In the genomic region with DNA sequence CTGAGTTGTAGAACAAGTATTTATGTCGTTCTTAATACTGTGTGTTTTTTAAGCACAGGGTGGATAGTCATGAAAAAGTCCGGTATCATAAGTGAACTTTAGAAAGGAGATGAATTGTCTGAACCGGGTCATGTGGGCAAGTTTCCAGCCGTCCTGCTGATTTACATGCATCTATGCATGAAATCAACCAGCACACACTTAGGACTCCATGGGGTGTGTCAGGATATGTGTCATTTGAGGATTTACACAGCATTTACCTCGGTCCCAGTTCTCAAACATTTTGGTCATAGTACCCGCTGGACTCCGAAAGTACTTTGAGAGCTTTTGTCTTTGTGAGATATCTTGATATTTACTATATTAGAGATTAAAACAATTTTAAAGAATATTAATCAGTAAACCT, we compare ENCODE assay signal across 16 cellular contexts. TPM values are rescaled to one million over a fixed set of nuclear protein-coding genes. Genes with fewer than 3 reads are reported as not detected.
DNase-seq lines count a peak whose midpoint lies in the region; ATAC-seq and TF ChIP-seq lines count a peak whose summit lies in the region.
"Had no signal": no experiment of that assay in that cellular context is flagged by ENCODE, and none has a peak within 500 bp of the region (broad histone marks: within the 10 kb centered on the region; RNA-seq: fewer than 3 reads in every experiment).

No MANE protein-coding gene starts in this region.

- no peak overlapping the region for H3K4me3 ChIP-seq in PC-3 (ENCODE audit: low read length)
- no peak overlapping the region for H3K4me3 ChIP-seq in epithelial cell of esophagus (ENCODE audit: low read length)
- H3K4me3 ChIP-seq: SJSA1 had no signal

- POLR2A ChIA-PET in HEK293T (lab: Yijun Ruan, JAX) (no interaction called here), PC-3 (lab: Charles Lee; ENCODE audit: unreplicated experiment) (interaction anchor here (0.5 kb wide), 1 partner anchor 47 kb away, joined by 3 read pairs; no protein-coding TSS in a partner anchor)

- CTCF ChIA-PET in HEK293T (lab: Yijun Ruan, JAX): interaction anchor here (0.6 kb wide), 1 partner anchor 111 kb away, joined by 3 read pairs; no protein-coding TSS in a partner anchor
- CTCF ChIA-PET in PC-3 (lab: Charles Lee): no interaction called here
- CTCF ChIA-PET in activated naive CD4-positive, alpha-beta T cell treated with anti-CD3 and anti-CD28 coated beads, Interleukin-2, amount 10 ng/mL, durations not matched to agents 7 days and 5 days (lab: Charles Lee): no interaction called here

- TF ChIP-seq CTCF in PC-3 (conservative IDR thresholded peaks at IDR 0.05; ENCODE audit: low read depth, low read length) (no peak), epithelial cell of esophagus (IDR thresholded peaks at IDR 0.05; ENCODE audit: insufficient read depth, low read depth, low read length, missing control alignments) (no peak)

- H3F3A ChIP-seq in PC-3 (ENCODE audit: low read length, unreplicated experiment): no peaks in the 10 kb centered on the region

- BruUV-seq in PC-3 (replicated peaks; lab: Mats Ljungman, UMichigan): no TSS peak

- peaks cover 4% of the 10 kb centered on the region for H3K9me3 Mint-ChIP-seq in activated naive CD4-positive, alpha-beta T cell treated with anti-CD3 and anti-CD28 coated beads, Interleukin-2, amount 10 ng/mL, durations not matched to agents 7 days and 5 days
- H3K9me3 Mint-ChIP-seq: HFFc6 had no signal

- H3K9me2 ChIP-seq in PC-3 (replicated peaks; ENCODE audit: low read length): no peaks in the 10 kb centered on the region

- H2AFZ ChIP-seq in PC-3 (ENCODE audit: low read length): no peak overlapping the region

- H3K9me3 ChIP-seq in PC-3 (ENCODE audit: low read length): no peaks in the 10 kb centered on the region
- H3K9me3 ChIP-seq: SJSA1 had no signal

- no peaks in the 10 kb centered on the region for H3K36me3 ChIP-seq in PC-3 (ENCODE audit: low read depth, low read length)
- H3K36me3 ChIP-seq: SJSA1 had no signal

- H4K20me1 ChIP-seq in PC-3 (ENCODE audit: low read length): no peaks in the 10 kb centered on the region

- H3K4me1 Mint-ChIP-seq in activated naive CD4-positive, alpha-beta T cell treated with anti-CD3 and anti-CD28 coated beads, Interleukin-2, amount 10 ng/mL, durations not matched to agents 7 days and 5 days: no peaks in the 10 kb centered on the region
- H3K4me1 Mint-ChIP-seq: B cell had no signal

- peaks cover 6% of the 10 kb centered on the region for H3K4me1 ChIP-seq in PC-3 (ENCODE audit: insufficient read depth, low read length)
- H3K4me1 ChIP-seq: SJSA1 had no signal

- H3K27me3 ChIP-seq in PC-3 (ENCODE audit: low read length): no peaks in the 10 kb centered on the region
- H3K27me3 ChIP-seq: SJSA1 had no signal

- intact Hi-C loops in PC-3 (cut with micrococcal nuclease): loop anchor here (2.0 to 5.0 kb wide), 2 partner anchors 42 to 220 kb away; no protein-coding TSS in a partner anchor

- DNase-seq in COR-L47 (lab: John Stamatoyannopoulos, UW) (peak; percentile 4), HEK293T (ENCODE audit: extremely low spot score) (peak; percentile 9), PC-3 (peak; percentile 86), epithelial cell of esophagus (ENCODE audit: low read depth) (peak; percentile 47), SIG-M5 treated with dmso at 0.1 percent for 504 hours (lab: John Stamatoyannopoulos, UW; ENCODE audit: unreplicated experiment) (no peak)
- DNase-seq in activated naive CD4-positive, alpha-beta T cell treated with anti-CD3 and anti-CD28 coated beads, Interleukin-2, amount 50 U/mL, for 16 hours: no peak
- DNase-seq in activated naive CD4-positive, alpha-beta T cell treated with anti-CD3 and anti-CD28 coated beads, Interleukin-2, amount 10 ng/mL, durations not matched to agents 7 days and 5 days: no peak
- DNase-seq: CD4-positive, CD25-positive, alpha-beta regulatory T cell; GOT3; HFFc6; NCI-H1436; NCI-H2029; NCI-H510A treated with DMSO at 0.1 percent for 48 hours; RPMI8226 had no signal

- H3K27ac Mint-ChIP-seq in activated naive CD4-positive, alpha-beta T cell treated with anti-CD3 and anti-CD28 coated beads, Interleukin-2, amount 10 ng/mL, durations not matched to agents 7 days and 5 days: no peak overlapping the region
- H3K27ac Mint-ChIP-seq: B cell, HFFc6 had no signal

- ATAC-seq in PC-3: peak; percentile 93

- H3K79me2 ChIP-seq in PC-3 (ENCODE audit: low read length): no peaks in the 10 kb centered on the region

- H3K4me3 Mint-ChIP-seq in activated naive CD4-positive, alpha-beta T cell treated with anti-CD3 and anti-CD28 coated beads, Interleukin-2, amount 10 ng/mL, durations not matched to agents 7 days and 5 days: no peak overlapping the region
- H3K4me3 Mint-ChIP-seq: B cell; CD4-positive, CD25-positive, alpha-beta regulatory T cell; HFFc6 had no signal

- H3K4me2 ChIP-seq in PC-3 (ENCODE audit: low read length): peak overlapping the region; percentile 15

- H3K9ac ChIP-seq in PC-3 (ENCODE audit: low read length): no peak overlapping the region

- H3K27ac ChIP-seq in PC-3 (ENCODE audit: low read length): no peak overlapping the region
- H3K27ac ChIP-seq: SJSA1 had no signal

- peaks cover 11% of the 10 kb centered on the region for H3K36me3 Mint-ChIP-seq in activated naive CD4-positive, alpha-beta T cell treated with anti-CD3 and anti-CD28 coated beads, Interleukin-2, amount 10 ng/mL, durations not matched to agents 7 days and 5 days

- no peaks in the 10 kb centered on the region for H3K27me3 Mint-ChIP-seq in activated naive CD4-positive, alpha-beta T cell treated with anti-CD3 and anti-CD28 coated beads, Interleukin-2, amount 10 ng/mL, durations not matched to agents 7 days and 5 days
- H3K27me3 Mint-ChIP-seq: B cell; CD4-positive, CD25-positive, alpha-beta regulatory T cell had no signal

TF ChIP-seq in HEK293T, 16 proteins besides CTCF, POLR2A, EP300 and RAD21:
- TF ChIP-seq, protein P1, sequence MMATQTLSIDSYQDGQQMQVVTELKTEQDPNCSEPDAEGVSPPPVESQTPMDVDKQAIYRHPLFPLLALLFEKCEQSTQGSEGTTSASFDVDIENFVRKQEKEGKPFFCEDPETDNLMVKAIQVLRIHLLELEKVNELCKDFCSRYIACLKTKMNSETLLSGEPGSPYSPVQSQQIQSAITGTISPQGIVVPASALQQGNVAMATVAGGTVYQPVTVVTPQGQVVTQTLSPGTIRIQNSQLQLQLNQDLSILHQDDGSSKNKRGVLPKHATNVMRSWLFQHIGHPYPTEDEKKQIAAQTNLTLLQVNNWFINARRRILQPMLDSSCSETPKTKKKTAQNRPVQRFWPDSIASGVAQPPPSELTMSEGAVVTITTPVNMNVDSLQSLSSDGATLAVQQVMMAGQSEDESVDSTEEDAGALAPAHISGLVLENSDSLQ (IDR thresholded peaks at IDR 0.05): peak; percentile 66
- TF ChIP-seq CTBP1 (IDR thresholded peaks at IDR 0.05; ENCODE audit: borderline replicate concordance): no peak
TF ChIP-seq in HEK293T: peak in this region for 1.

RNA-seq across cellular contexts. Expression of a gene that starts 47.5 kb away (rescaled TPM):
- 30.1 and 32.8 TPM in 2 replicates for total RNA-seq in PC-3 (2014; rRNA removed)

Comparison
In these comparisons a context has a peak if more than half of its experiments do, and no peak if none do; other contexts are left out.
1. DNase-seq: peak in COR-L47 (single experiment), HEK293T (single experiment), PC-3 (single experiment) and epithelial cell of esophagus (single experiment); none in activated naive CD4-positive, alpha-beta T cell treated with anti-CD3 and anti-CD28 coated beads, Interleukin-2, amount 50 U/mL, for 16 hours (single experiment), activated naive CD4-positive, alpha-beta T cell treated with anti-CD3 and anti-CD28 coated beads, Interleukin-2, amount 10 ng/mL, durations not matched to agents 7 days and 5 days (single experiment) and SIG-M5 treated with dmso at 0.1 percent for 504 hours (single experiment).